1 cellular context compared by ENCODE assay signal in genomic region chr4:70522626-70523025, GRCh38.
TF ChIP-seq lines count a peak whose summit lies in the region.

No MANE protein-coding gene starts in this region.

TF ChIP-seq in HCT116, 20 proteins besides CTCF, POLR2A, EP300 and RAD21 (continued from another document):
- TF ChIP-seq REST (IDR thresholded peaks at IDR 0.05; ENCODE audit: low read depth), result no peak
- no peak for TF ChIP-seq TCF7L2 (IDR thresholded peaks at IDR 0.05; ENCODE audit: borderline replicate concordance, extremely low read depth, insufficient read depth, insufficient read length)
- TF ChIP-seq EZH2phosphoT487 (IDR thresholded peaks at IDR 0.05; ENCODE audit: borderline replicate concordance), result no peak
- no peak for TF ChIP-seq POLR2AphosphoS5 (IDR thresholded peaks at IDR 0.05; ENCODE audit: low read depth, low read length)
- no peak for TF ChIP-seq YY1 (IDR thresholded peaks at IDR 0.05; ENCODE audit: extremely low read depth, insufficient replicate concordance, low read depth, low read length)
